Comparison of ENCODE assay signal across 21 cellular contexts in genomic region chr16:89904606-89905510, GRCh38. TPM values are rescaled to one million over a fixed set of nuclear protein-coding genes. Genes with fewer than 3 reads are reported as not detected.
DNase-seq lines count a peak whose midpoint lies in the region; ATAC-seq, FAIRE-seq and TF ChIP-seq lines count a peak whose summit lies in the region.
"Had no signal": no experiment of that assay in that cellular context is flagged by ENCODE, and none has a peak within 500 bp of the region (broad histone marks: within the 10 kb centered on the region; RNA-seq: fewer than 3 reads in every experiment).

No MANE protein-coding gene starts in this region.

- H3K27me3 ChIP-seq in K562 (ENCODE audit: control insufficient read depth in 2 of 2, insufficient read depth in 2 of 2, low read length in 2 of 2): no peaks in the 10 kb centered on the region
- H3K27me3 ChIP-seq: dorsolateral prefrontal cortex, esophagus muscularis mucosa, SJCRH30 had no signal

- no peak overlapping the region for H3K9ac ChIP-seq in K562 (ENCODE audit: insufficient read depth in 1 of 2, low read depth in 2 of 2, low read length in 2 of 2)

- in situ Hi-C loops in K562 (cut with MboI): no loop called here

- TF ChIP-seq CTCF in K562 (IDR thresholded peaks at IDR 0.05 in 2 of 3, conservative IDR thresholded peaks at IDR 0.05 in 1 of 3; ENCODE audit: insufficient read depth in 2 of 3, low read depth in 1 of 3, low read length in 3 of 3) (no peak), mucosa of descending colon (IDR thresholded peaks at IDR 0.05) (no peak)

- CTCF ChIA-PET in K562 (lab: Yijun Ruan, JAX; ENCODE audit: low intra/inter-chr PET ratio): no interaction called here

- ATAC-seq in K562 (no peak; the same call in 1 of the 3 replicates), mucosa of descending colon (peak; percentile 26)

- no TSS peak for BruUV-seq in K562 (replicated peaks; lab: Mats Ljungman, UMichigan)

- peaks cover 0 to 4% of the 10 kb centered on the region in 2 experiments; a peak in 2 of 5 replicates for H3K4me1 ChIP-seq in K562 (replicated peaks in 1 of 2; ENCODE audit: control insufficient read depth in 2 of 2, insufficient read depth in 2 of 2, low read length in 2 of 2)
- H3K4me1 ChIP-seq in mucosa of descending colon (ENCODE audit: low read depth): no peaks in the 10 kb centered on the region
- H3K4me1 ChIP-seq: SJCRH30 had no signal

- H3K9me1 ChIP-seq in K562 (ENCODE audit: control insufficient read depth, insufficient read depth, low read length): no peaks in the 10 kb centered on the region

- intact Hi-C loops in K562 (cut with micrococcal nuclease): no loop called here
- intact Hi-C loops in mucosa of descending colon (cut with DNase I, micrococcal nuclease): no loop called here

- H3K27ac ChIP-seq in K562 (ENCODE audit: extremely low read depth, low read depth, low read length): no peak overlapping the region
- H3K27ac ChIP-seq: esophagus muscularis mucosa, left ventricle myocardium inferior, SJCRH30 had no signal

- WGBS in K562 (ENCODE audit: insufficient coverage, low coverage, missing lambda C conversion rate): 96% methylated on average over 30 of the region's 31 CpGs

- DNase-seq in GM12891 (ENCODE audit: insufficient read length, low spot score) (no peak), K562 (ENCODE audit: extremely low read depth in 1 of 4, low spot score in 3 of 4) (no peak), mucosa of descending colon (peak in 1 of 3 donors; percentile 47), SHP77 treated with DMSO at 0.1 percent for 48 hours (lab: John Stamatoyannopoulos, UW) (no peak), NCI-H1048 (lab: John Stamatoyannopoulos, UW) (no peak), GM03348 (ENCODE audit: low spot score) (no peak)
- DNase-seq: activated B cell treated with CpG ODN at 0.5 μM for 24 hours; activated CD4-positive, alpha-beta memory T cell treated with anti-CD3 and anti-CD28 coated beads, Interleukin-2, amount 10 ng/mL, durations not matched to agents 7 days and 5 days; activated naive CD4-positive, alpha-beta T cell; amygdala; CD4-positive, CD25-positive, alpha-beta regulatory T cell; DMS153; dorsolateral prefrontal cortex; HFFc6; left ventricle myocardium inferior; NCI-H1694 treated with DMSO at 0.1 percent for 48 hours; NCI-H748 treated with DMSO at 0.1 percent for 48 hours; retina; SJCRH30; stimulated activated CD4-positive, alpha-beta T cell treated with anti-CD3 and anti-CD28 coated beads, Interleukin-12 subunit alpha, Interleukin-12 subunit beta, amount 100 ng/mL, for 4 hours had no signal

- no peak for TF ChIP-seq POLR2A in GM12891 (IDR thresholded peaks at IDR 0.05; ENCODE audit: low read depth, low read length)
- no peak for TF ChIP-seq POLR2A in K562 (conservative IDR thresholded peaks at IDR 0.05)

- POLR2A ChIA-PET in K562 (lab: Yijun Ruan, JAX): interaction anchor here (1.0 to 1.8 kb wide), 2 partner anchors 10 to 14 kb away, joined by 3 to 8 read pairs; partner anchors contain the start of gene MC1R

- H2AFZ ChIP-seq in K562 (ENCODE audit: low read depth, low read length): no peak overlapping the region

- peaks cover 73% of the 10 kb centered on the region for H3K36me3 ChIP-seq in K562 (ENCODE audit: control insufficient read depth, insufficient read depth, low read length)
- peaks cover 7% of the 10 kb centered on the region for H3K36me3 ChIP-seq in mucosa of descending colon (ENCODE audit: low read depth)

- no peak for TF ChIP-seq EP300 in K562 (IDR thresholded peaks at IDR 0.05; ENCODE audit: low read length)

- no peaks in the 10 kb centered on the region for H4K20me1 ChIP-seq in K562 (replicated peaks; ENCODE audit: control insufficient read depth, insufficient read depth, low read length)

- no peaks in the 10 kb centered on the region; the same call in 1 of the 2 replicates for H3K9me3 ChIP-seq in K562 (replicated peaks; ENCODE audit: control insufficient read depth, insufficient read depth, low read depth, low read length)
- no peaks in the 10 kb centered on the region for H3K9me3 ChIP-seq in mucosa of descending colon
- H3K9me3 ChIP-seq: esophagus muscularis mucosa, left ventricle myocardium inferior, SJCRH30 had no signal

- H3K4me2 ChIP-seq in K562 (ENCODE audit: insufficient read depth, low read length): no peak overlapping the region

- H3K4me3 ChIP-seq in K562 (no peak overlapping the region), mucosa of descending colon (no peak overlapping the region)
- H3K4me3 ChIP-seq: dorsolateral prefrontal cortex, esophagus muscularis mucosa, left ventricle myocardium inferior, SJCRH30 had no signal

- no peak for TF ChIP-seq RAD21 in K562 (CRISPR knock-in tag; conservative IDR thresholded peaks at IDR 0.05 in 1 of 2, IDR thresholded peaks at IDR 0.05 in 1 of 2)

- FAIRE-seq in GM12891 (lab: Jason Lieb, UNC) (no peak), K562 (lab: Jason Lieb, UNC) (no peak)

- no peaks in the 10 kb centered on the region for H3K79me2 ChIP-seq in K562 (ENCODE audit: control insufficient read depth, insufficient read depth, low read length)

RNA-seq across cellular contexts. Expression of gene MC1R, which starts 13.8 kb away (rescaled TPM):
- polyA plus RNA-seq in GM12891 (2012; ENCODE audit: low read depth, missing spikeins): 0.67 TPM
- 70.1 and 162 TPM in 2 replicates for total RNA-seq in K562 (2011; cell fraction: chromatin; rRNA removed; ENCODE audit: low replicate concordance)
- total RNA-seq in K562 (2011; cell fraction: nucleolus; rRNA removed): 54.5 and 55.7 TPM in 2 replicates
- 90.5 and 111 TPM in 2 replicates for total RNA-seq in K562 (2011; cell fraction: nucleoplasm; rRNA removed)
- 3.1 and 3.3 TPM in 2 replicates for total RNA-seq in K562 (2014; rRNA removed)
- 0.67 and 0.87 TPM in 2 replicates for total RNA-seq in K562 (2014; rRNA removed; fragmentation: Illumina TruSeq; extraction: Trizol)
- 2.0 and 2.1 TPM in 2 replicates for total RNA-seq in K562 (2015; rRNA removed; fragmentation: Illumina TruSeq; extraction: Trizol)
- total RNA-seq in K562 (2021): 3.4 and 3.5 TPM in 2 replicates
- polyA plus RNA-seq in K562 (2011; rRNA removed): 3.5 and 4.2 TPM in 2 replicates
- polyA plus RNA-seq in K562 (2011; cell fraction: cytosol; rRNA removed): 5.6 and 6.1 TPM in 2 replicates
- 27.9 and 42.6 TPM in 2 replicates for polyA plus RNA-seq in K562 (2011; cell fraction: nucleus; rRNA removed)
- polyA plus RNA-seq in K562 (2012): 3.6 and 4.6 TPM in 2 replicates
- 1.5 and 2.7 TPM in 2 replicates for polyA plus RNA-seq in K562 (2014; fragmentation: Illumina TruSeq; extraction: Trizol)
- under 1 TPM in 1 of 2 experiments, not detected in 1; 0.14 TPM for polyA plus RNA-seq in K562 (2014; fragmentation: Nextera tagmentation; extraction: Ambion mirVana)
- 4.7 and 5.3 TPM in 2 replicates for polyA plus RNA-seq in K562 (2014; rRNA removed)
- 6.4 and 10.6 TPM in 2 replicates for polyA minus RNA-seq in K562 (2011; rRNA and poly(A)+ RNA removed)
- 1.6 and 2.7 TPM in 2 replicates for polyA minus RNA-seq in K562 (2011; cell fraction: cytosol; rRNA and poly(A)+ RNA removed)
- 6.1 and 6.7 TPM in 2 replicates for polyA minus RNA-seq in K562 (2011; cell fraction: nucleus; rRNA and poly(A)+ RNA removed)
- total RNA-seq in mucosa of descending colon: 1 to 10 TPM; 4.1 to 4.8 (median 4.3) TPM

RNA-seq across cellular contexts. Expression of gene TUBB3, which starts 18.3 kb away (rescaled TPM):
- 1.6 TPM for polyA plus RNA-seq in GM12891 (2012; ENCODE audit: low read depth, missing spikeins)
- total RNA-seq in K562 (2011; cell fraction: chromatin; rRNA removed; ENCODE audit: low replicate concordance): 5.7 and 13.6 TPM in 2 replicates
- 8.2 and 8.3 TPM in 2 replicates for total RNA-seq in K562 (2011; cell fraction: nucleolus; rRNA removed)
- total RNA-seq in K562 (2011; cell fraction: nucleoplasm; rRNA removed): 5.5 and 7.5 TPM in 2 replicates
- total RNA-seq in K562 (2014; rRNA removed): 12.5 and 15.5 TPM in 2 replicates
- 2.1 and 3.2 TPM in 2 replicates for total RNA-seq in K562 (2014; rRNA removed; fragmentation: Illumina TruSeq; extraction: Trizol)
- total RNA-seq in K562 (2015; rRNA removed; fragmentation: Illumina TruSeq; extraction: Trizol): 6.4 and 8.1 TPM in 2 replicates
- 12.0 and 13.5 TPM in 2 replicates for total RNA-seq in K562 (2021)
- polyA plus RNA-seq in K562 (2011; rRNA removed): 3.2 and 10.4 TPM in 2 replicates
- 8.5 and 8.8 TPM in 2 replicates for polyA plus RNA-seq in K562 (2011; cell fraction: cytosol; rRNA removed)
- 10.4 and 12.3 TPM in 2 replicates for polyA plus RNA-seq in K562 (2011; cell fraction: nucleus; rRNA removed)
- 7.7 and 19.6 TPM in 2 replicates for polyA plus RNA-seq in K562 (2012)
- polyA plus RNA-seq in K562 (2014; fragmentation: Illumina TruSeq; extraction: Trizol): 5.0 and 10.0 TPM in 2 replicates
- polyA plus RNA-seq in K562 (2014; fragmentation: Nextera tagmentation; extraction: Ambion mirVana): under 1 TPM; 0.18 to 0.53 TPM
- 6.8 and 8.3 TPM in 2 replicates for polyA plus RNA-seq in K562 (2014; rRNA removed)
- 3.5 and 4.5 TPM in 2 replicates for polyA minus RNA-seq in K562 (2011; rRNA and poly(A)+ RNA removed)
- polyA minus RNA-seq in K562 (2011; cell fraction: cytosol; rRNA and poly(A)+ RNA removed): 7.4 and 12.0 TPM in 2 replicates
- 2.4 and 2.6 TPM in 2 replicates for polyA minus RNA-seq in K562 (2011; cell fraction: nucleus; rRNA and poly(A)+ RNA removed)
- total RNA-seq in mucosa of descending colon: 10 to 100 TPM in 1 of 3 donors, 1 to 10 TPM in 2; 1.8 to 26.8 (median 7.5) TPM

RNA-seq across cellular contexts. Expression of gene TCF25, which starts 31.5 kb away (rescaled TPM):
- 115 TPM for polyA plus RNA-seq in GM12891 (2012; ENCODE audit: low read depth, missing spikeins)
- total RNA-seq in K562 (2011; cell fraction: chromatin; rRNA removed; ENCODE audit: low replicate concordance): 678 and 1,286 TPM in 2 replicates
- 495 and 571 TPM in 2 replicates for total RNA-seq in K562 (2011; cell fraction: nucleolus; rRNA removed)
- total RNA-seq in K562 (2011; cell fraction: nucleoplasm; rRNA removed): 387 and 470 TPM in 2 replicates
- total RNA-seq in K562 (2014; rRNA removed) (102 and 110 TPM in 2 replicates), K562 (2014; rRNA removed; fragmentation: Illumina TruSeq; extraction: Trizol) (37.2 and 38.0 TPM in 2 replicates), K562 (2015; rRNA removed; fragmentation: Illumina TruSeq; extraction: Trizol) (63.2 and 65.1 TPM in 2 replicates), K562 (2021) (123 and 140 TPM in 2 replicates), mucosa of descending colon (100 to 1,000 TPM; 179 to 217 (median 212) TPM)
- polyA plus RNA-seq in K562 (2011; rRNA removed) (83.8 and 123 TPM in 2 replicates), K562 (2014; fragmentation: Illumina TruSeq; extraction: Trizol) (87.5 and 96.8 TPM in 2 replicates), K562 (2014; fragmentation: Nextera tagmentation; extraction: Ambion mirVana) (1 to 10 TPM; 9.0 TPM), K562 (2014; rRNA removed) (122 and 154 TPM in 2 replicates)
- polyA plus RNA-seq in K562 (2011; cell fraction: cytosol; rRNA removed): 86.7 and 116 TPM in 2 replicates
- 392 and 540 TPM in 2 replicates for polyA plus RNA-seq in K562 (2011; cell fraction: nucleus; rRNA removed)
- 147 and 150 TPM in 2 replicates for polyA plus RNA-seq in K562 (2012)
- 51.2 and 58.2 TPM in 2 replicates for polyA minus RNA-seq in K562 (2011; rRNA and poly(A)+ RNA removed)
- polyA minus RNA-seq in K562 (2011; cell fraction: cytosol; rRNA and poly(A)+ RNA removed): 47.2 and 50.0 TPM in 2 replicates
- 72.7 and 97.1 TPM in 2 replicates for polyA minus RNA-seq in K562 (2011; cell fraction: nucleus; rRNA and poly(A)+ RNA removed)

RNA-seq across cellular contexts. Expression of gene DEF8, which starts 43.7 kb away (rescaled TPM):
- polyA plus RNA-seq in GM12891 (2012; ENCODE audit: low read depth, missing spikeins): 22.5 TPM
- 71.6 and 183 TPM in 2 replicates for total RNA-seq in K562 (2011; cell fraction: chromatin; rRNA removed; ENCODE audit: low replicate concordance)
- 99.4 and 127 TPM in 2 replicates for total RNA-seq in K562 (2011; cell fraction: nucleolus; rRNA removed)
- total RNA-seq in K562 (2011; cell fraction: nucleoplasm; rRNA removed): 79.5 and 80.2 TPM in 2 replicates
- 147 and 173 TPM in 2 replicates for total RNA-seq in K562 (2014; rRNA removed)
- 29.4 and 33.0 TPM in 2 replicates for total RNA-seq in K562 (2014; rRNA removed; fragmentation: Illumina TruSeq; extraction: Trizol)
- 58.6 and 63.2 TPM in 2 replicates for total RNA-seq in K562 (2015; rRNA removed; fragmentation: Illumina TruSeq; extraction: Trizol)
- 71.5 and 80.6 TPM in 2 replicates for total RNA-seq in K562 (2021)
- 74.0 and 87.6 TPM in 2 replicates for polyA plus RNA-seq in K562 (2011; rRNA removed)
- 119 and 177 TPM in 2 replicates for polyA plus RNA-seq in K562 (2011; cell fraction: cytosol; rRNA removed)
- polyA plus RNA-seq in K562 (2011; cell fraction: nucleus; rRNA removed): 132 and 207 TPM in 2 replicates
- polyA plus RNA-seq in K562 (2012): 63.5 and 81.5 TPM in 2 replicates
- polyA plus RNA-seq in K562 (2014; fragmentation: Illumina TruSeq; extraction: Trizol): 42.3 and 88.3 TPM in 2 replicates
- polyA plus RNA-seq in K562 (2014; fragmentation: Nextera tagmentation; extraction: Ambion mirVana): 10 to 100 TPM; 39.3 to 60.1 TPM
- 136 and 173 TPM in 2 replicates for polyA plus RNA-seq in K562 (2014; rRNA removed)
- 27.9 and 38.8 TPM in 2 replicates for polyA minus RNA-seq in K562 (2011; rRNA and poly(A)+ RNA removed)
- polyA minus RNA-seq in K562 (2011; cell fraction: cytosol; rRNA and poly(A)+ RNA removed): 32.6 and 34.2 TPM in 2 replicates
- 29.4 and 31.1 TPM in 2 replicates for polyA minus RNA-seq in K562 (2011; cell fraction: nucleus; rRNA and poly(A)+ RNA removed)
- total RNA-seq in mucosa of descending colon: 10 to 100 TPM; 25.2 to 45.4 (median 31.9) TPM
